In the genomic region with DNA sequence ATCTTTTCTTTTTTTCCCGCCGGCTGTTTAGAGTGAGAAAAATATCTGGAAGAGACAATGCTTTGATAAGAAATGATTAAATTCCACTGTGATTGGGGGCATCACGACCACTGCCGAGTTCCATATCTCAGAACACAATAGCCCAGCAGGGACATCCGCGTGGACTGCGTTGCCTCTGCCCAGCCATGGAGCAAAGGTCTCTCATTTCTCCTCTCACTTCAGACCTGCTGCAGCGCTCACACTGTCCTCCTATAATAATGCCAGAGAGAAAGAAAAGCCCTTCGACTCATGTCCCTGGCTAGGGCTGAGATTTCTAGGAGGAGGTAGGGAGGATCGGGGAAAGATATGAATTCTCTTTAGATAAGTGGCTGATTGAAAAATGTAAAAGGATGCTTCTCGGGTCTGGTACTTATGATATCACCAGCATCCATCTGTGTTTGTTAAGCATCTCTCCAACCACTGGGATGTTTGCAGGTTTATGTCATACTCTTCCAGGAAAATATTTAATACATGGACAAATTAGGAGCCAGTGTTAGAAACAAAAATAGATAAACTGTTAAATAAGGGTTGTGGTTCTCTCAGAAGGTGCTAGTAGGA, we compare ENCODE assay signal across 11 cellular contexts.
DNase-seq lines count a peak whose midpoint lies in the region; ATAC-seq and TF ChIP-seq lines count a peak whose summit lies in the region.
"Had no signal": no experiment of that assay in that cellular context is flagged by ENCODE, and none has a peak within 500 bp of the region (broad histone marks: within the 10 kb centered on the region; RNA-seq: fewer than 3 reads in every experiment).

No MANE protein-coding gene starts in this region.

- no peaks in the 10 kb centered on the region for H3K9me3 ChIP-seq in PC-9 (ENCODE audit: insufficient read depth, low read depth)
- H3K9me3 ChIP-seq in esophagus muscularis mucosa = no peaks in the 10 kb centered on the region
- no peaks in the 10 kb centered on the region for H3K9me3 ChIP-seq in neural cell (ENCODE audit: low read length)
- no peaks in the 10 kb centered on the region for H3K9me3 ChIP-seq in Karpas-422 (ENCODE audit: low read length)

- TSS peak; percentile 49 for BruUV-seq in PC-9 (replicated peaks; lab: Mats Ljungman, UMichigan)

- no peak overlapping the region for H2AFZ ChIP-seq in PC-9
- H2AFZ ChIP-seq in neural cell (ENCODE audit: low read depth, low read length) = no peak overlapping the region
- no peak overlapping the region for H2AFZ ChIP-seq in Karpas-422 (ENCODE audit: low read length)

- 0 out of 2 replicates have a peak overlapping the region, but pooled peaks have one; percentile 51 for H3K4me2 ChIP-seq in PC-9
- no peak overlapping the region for H3K4me2 ChIP-seq in neural cell (ENCODE audit: low read length)
- no peak overlapping the region for H3K4me2 ChIP-seq in Karpas-422 (ENCODE audit: low read depth, low read length, poor library complexity, severe bottlenecking)

- TF ChIP-seq RAD21 in neural cell (conservative IDR thresholded peaks at IDR 0.05) = no peak

- H3K36me3 ChIP-seq in PC-9 (ENCODE audit: low read depth) = no peaks in the 10 kb centered on the region
- no peaks in the 10 kb centered on the region for H3K36me3 ChIP-seq in esophagus muscularis mucosa
- no peaks in the 10 kb centered on the region for H3K36me3 ChIP-seq in neural cell (ENCODE audit: insufficient read depth, low read length)
- H3K36me3 ChIP-seq in Karpas-422 (ENCODE audit: insufficient read depth, low read length) = no peaks in the 10 kb centered on the region

- H3K27ac ChIP-seq in PC-9 (peak overlapping the region; percentile 76), esophagus muscularis mucosa (replicated peaks in 1 of 4) (peak overlapping the region; percentile 74 to 78 (median 76)), neural cell (ENCODE audit: low read length) (peak overlapping the region; percentile 52), Karpas-422 (ENCODE audit: low read length) (no peak overlapping the region)

- ATAC-seq in left colon = no peak

- H3K79me2 ChIP-seq in PC-9 (ENCODE audit: low read depth) (no peaks in the 10 kb centered on the region), neural cell (replicated peaks; ENCODE audit: insufficient read depth, low read length) (no peaks in the 10 kb centered on the region), Karpas-422 (ENCODE audit: low read length) (no peaks in the 10 kb centered on the region)

- no peak for TF ChIP-seq POLR2A in esophagus muscularis mucosa (IDR thresholded peaks at IDR 0.05; ENCODE audit: low read depth)

- peak; percentile 57 for DNase-seq in AG10803 (ENCODE audit: low read depth)
- DNase-seq in PC-9 = no peak
- no peak for DNase-seq in esophagus muscularis mucosa (ENCODE audit: extremely low spot score)
- DNase-seq in activated CD4-positive, alpha-beta T cell treated with anti-CD3 and anti-CD28 coated beads, Interleukin-2, amount 50 U/mL, for 4 hours = no peak
- no peak for DNase-seq in left colon
- DNase-seq in Karpas-422 = no peak
- no peak for DNase-seq in DMS 273 (lab: John Stamatoyannopoulos, UW; ENCODE audit: unreplicated experiment)
- DNase-seq: GF-D8, NCI-H1694 treated with DMSO at 0.1 percent for 48 hours, T-helper 9 cell had no signal

- no peak overlapping the region for H3K9ac ChIP-seq in neural cell (ENCODE audit: low read length)
- H3K9ac ChIP-seq in Karpas-422 (ENCODE audit: low read length) = no peak overlapping the region

- TF ChIP-seq CTCF in AG10803 (conservative IDR thresholded peaks at IDR 0.05; ENCODE audit: low read length) (no peak), PC-9 (conservative IDR thresholded peaks at IDR 0.05) (no peak), esophagus muscularis mucosa (IDR thresholded peaks at IDR 0.05) (no peak), neural cell (IDR thresholded peaks at IDR 0.05; ENCODE audit: poor library complexity, severe bottlenecking) (no peak)

- CTCF ChIA-PET in PC-9 (lab: Charles Lee) = no interaction called here

- WGBS in esophagus muscularis mucosa = 80% methylated on average over 10 of the region's 11 CpGs

- H4K20me1 ChIP-seq in PC-9 (ENCODE audit: insufficient read depth) = no peaks in the 10 kb centered on the region
- no peaks in the 10 kb centered on the region for H4K20me1 ChIP-seq in neural cell (ENCODE audit: insufficient read depth)
- H4K20me1 ChIP-seq in Karpas-422 (ENCODE audit: insufficient read depth, low read depth, low read length) = no peaks in the 10 kb centered on the region

- no peaks in the 10 kb centered on the region for H3K27me3 ChIP-seq in PC-9 (ENCODE audit: insufficient read depth, low read depth)
- no peaks in the 10 kb centered on the region for H3K27me3 ChIP-seq in esophagus muscularis mucosa
- no peaks in the 10 kb centered on the region for H3K27me3 ChIP-seq in neural cell (ENCODE audit: insufficient read depth, low read depth, low read length)
- no peaks in the 10 kb centered on the region for H3K27me3 ChIP-seq in Karpas-422 (ENCODE audit: low read length)

- intact Hi-C loops in PC-9 (cut with micrococcal nuclease; ENCODE audit: unreplicated experiment) = loop anchor here (5.0 kb wide), 1 partner anchor 414 kb away; no protein-coding TSS in a partner anchor
- intact Hi-C loops in esophagus muscularis mucosa (cut with DNase I) = loop anchor here (5.0 to 10.0 kb wide), 2 partner anchors 304 to 412 kb away; no protein-coding TSS in a partner anchor
- intact Hi-C loops in left colon (cut with DNase I, micrococcal nuclease) = no loop called here

- H3F3A ChIP-seq in PC-9 (ENCODE audit: insufficient read depth, low read depth) (peaks cover 14% of the 10 kb centered on the region; the same call in 1 of the 2 replicates), neural cell (ENCODE audit: insufficient read depth, low read length, poor library complexity, severe bottlenecking) (no peaks in the 10 kb centered on the region)

- TF ChIP-seq EP300 in esophagus muscularis mucosa (IDR thresholded peaks at IDR 0.05) (no peak), neural cell (conservative IDR thresholded peaks at IDR 0.05; ENCODE audit: poor library complexity, severe bottlenecking) (no peak)

- POLR2A ChIA-PET in PC-9 (lab: Charles Lee; ENCODE audit: unreplicated experiment) = no interaction called here

- H3K4me1 ChIP-seq in PC-9 (replicated peaks; ENCODE audit: insufficient read depth) (peaks cover 18% of the 10 kb centered on the region), esophagus muscularis mucosa (peaks cover 20 to 41% (median 35%) of the 10 kb centered on the region in 4 donors), Karpas-422 (ENCODE audit: low read length) (no peaks in the 10 kb centered on the region)

- H3K4me3 ChIP-seq in AG10803 (ENCODE audit: low read length) = no peak overlapping the region
- H3K4me3 ChIP-seq in PC-9 = no peak overlapping the region
- H3K4me3 ChIP-seq in esophagus muscularis mucosa = no peak overlapping the region
- no peak overlapping the region for H3K4me3 ChIP-seq in neural cell (ENCODE audit: low read length)
- H3K4me3 ChIP-seq in Karpas-422 (ENCODE audit: low read length) = no peak overlapping the region

- H3K9me2 ChIP-seq in PC-9 (ENCODE audit: insufficient read depth) = no peaks in the 10 kb centered on the region
- no peaks in the 10 kb centered on the region for H3K9me2 ChIP-seq in neural cell (ENCODE audit: insufficient read depth, low read length)
- no peaks in the 10 kb centered on the region for H3K9me2 ChIP-seq in Karpas-422 (replicated peaks; ENCODE audit: insufficient read depth, low read length)

TF ChIP-seq in neural cell, 6 proteins besides CTCF, POLR2A, EP300 and RAD21:
- TF ChIP-seq TAF1 (IDR thresholded peaks at IDR 0.05; ENCODE audit: low read depth) = no peak
- no peak for TF ChIP-seq EZH2 (IDR thresholded peaks at IDR 0.05; ENCODE audit: borderline replicate concordance, insufficient read depth, low read length, poor library complexity, severe bottlenecking)
- TF ChIP-seq POLR2AphosphoS5 (IDR thresholded peaks at IDR 0.05) = no peak
- TF ChIP-seq MXI1 (conservative IDR thresholded peaks at IDR 0.05; ENCODE audit: poor library complexity, severe bottlenecking) = no peak
- no peak for TF ChIP-seq SMC3 (conservative IDR thresholded peaks at IDR 0.05; ENCODE audit: poor library complexity)
- TF ChIP-seq, protein P1, sequence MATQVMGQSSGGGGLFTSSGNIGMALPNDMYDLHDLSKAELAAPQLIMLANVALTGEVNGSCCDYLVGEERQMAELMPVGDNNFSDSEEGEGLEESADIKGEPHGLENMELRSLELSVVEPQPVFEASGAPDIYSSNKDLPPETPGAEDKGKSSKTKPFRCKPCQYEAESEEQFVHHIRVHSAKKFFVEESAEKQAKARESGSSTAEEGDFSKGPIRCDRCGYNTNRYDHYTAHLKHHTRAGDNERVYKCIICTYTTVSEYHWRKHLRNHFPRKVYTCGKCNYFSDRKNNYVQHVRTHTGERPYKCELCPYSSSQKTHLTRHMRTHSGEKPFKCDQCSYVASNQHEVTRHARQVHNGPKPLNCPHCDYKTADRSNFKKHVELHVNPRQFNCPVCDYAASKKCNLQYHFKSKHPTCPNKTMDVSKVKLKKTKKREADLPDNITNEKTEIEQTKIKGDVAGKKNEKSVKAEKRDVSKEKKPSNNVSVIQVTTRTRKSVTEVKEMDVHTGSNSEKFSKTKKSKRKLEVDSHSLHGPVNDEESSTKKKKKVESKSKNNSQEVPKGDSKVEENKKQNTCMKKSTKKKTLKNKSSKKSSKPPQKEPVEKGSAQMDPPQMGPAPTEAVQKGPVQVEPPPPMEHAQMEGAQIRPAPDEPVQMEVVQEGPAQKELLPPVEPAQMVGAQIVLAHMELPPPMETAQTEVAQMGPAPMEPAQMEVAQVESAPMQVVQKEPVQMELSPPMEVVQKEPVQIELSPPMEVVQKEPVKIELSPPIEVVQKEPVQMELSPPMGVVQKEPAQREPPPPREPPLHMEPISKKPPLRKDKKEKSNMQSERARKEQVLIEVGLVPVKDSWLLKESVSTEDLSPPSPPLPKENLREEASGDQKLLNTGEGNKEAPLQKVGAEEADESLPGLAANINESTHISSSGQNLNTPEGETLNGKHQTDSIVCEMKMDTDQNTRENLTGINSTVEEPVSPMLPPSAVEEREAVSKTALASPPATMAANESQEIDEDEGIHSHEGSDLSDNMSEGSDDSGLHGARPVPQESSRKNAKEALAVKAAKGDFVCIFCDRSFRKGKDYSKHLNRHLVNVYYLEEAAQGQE (IDR thresholded peaks at IDR 0.05; ENCODE audit: borderline replicate concordance) = no peak

Comparison
In these comparisons a context has a peak if more than half of its experiments do, and no peak if none do; other contexts are left out.
1. intact Hi-C loops: an anchor here in PC-9 (5.0 kb wide) and esophagus muscularis mucosa (5.0 to 10.0 kb wide); none called in left colon.